Comparison of ENCODE assay signal across 25 cellular contexts in genomic region chr5:75002271-75002670, GRCh38.
"Had no signal": no experiment of that assay in that cellular context is flagged by ENCODE, and none has a peak within 500 bp of the region (broad histone marks: within the 10 kb centered on the region; RNA-seq: fewer than 3 reads in every experiment).

No MANE protein-coding gene starts in this region.

- H3K27ac ChIP-seq: colonic mucosa, epithelial cell of prostate, foreskin keratinocyte, gastroesophageal sphincter, heart right ventricle, left ventricle myocardium inferior, lower lobe of right lung had no signal

- H3K4me1 ChIP-seq: colonic mucosa, foreskin keratinocyte, gastroesophageal sphincter, heart right ventricle, left ventricle myocardium inferior, lower lobe of right lung had no signal

- DNase-seq: colonic mucosa; cortex of kidney; effector CD8-positive, alpha-beta T cell; effector memory CD8-positive, alpha-beta T cell; endodermal cell; erythroblast; foreskin keratinocyte; head of caudate nucleus; heart right ventricle; hippocampal formation; left cardiac atrium; left ventricle myocardium inferior; lower lobe of right lung; mesenchymal stem cell; mucosa of descending colon; naive B cell had no signal

- FAIRE-seq: endometrium, frontal cortex, islet of Langerhans, keratinocyte had no signal

- H3K27me3 Mint-ChIP-seq: dendritic cell treated with granulocyte-macrophage colony-stimulating factor and Interleukin-4, amounts not matched to agents 40 ng/mL and 50 ng/mL, for 4 days had no signal

- H3K27ac Mint-ChIP-seq: dendritic cell treated with granulocyte-macrophage colony-stimulating factor and Interleukin-4, amounts not matched to agents 40 ng/mL and 50 ng/mL, for 4 days; effector memory CD8-positive, alpha-beta T cell; endodermal cell; mesothelial cell of epicardium had no signal

- H3K27me3 ChIP-seq: colonic mucosa, foreskin keratinocyte, gastroesophageal sphincter had no signal

- H3K4me1 Mint-ChIP-seq: endodermal cell, naive B cell had no signal

- H3K4me3 Mint-ChIP-seq: dendritic cell treated with granulocyte-macrophage colony-stimulating factor and Interleukin-4, amounts not matched to agents 40 ng/mL and 50 ng/mL, for 4 days; effector memory CD8-positive, alpha-beta T cell; endodermal cell; mesothelial cell of epicardium; naive B cell had no signal

- H3K4me3 ChIP-seq: colonic mucosa, gastroesophageal sphincter, heart right ventricle, left ventricle myocardium inferior, lower lobe of right lung, mucosa of descending colon had no signal

- H3K36me3 ChIP-seq: colonic mucosa, gastroesophageal sphincter, heart right ventricle, left ventricle myocardium inferior, lower lobe of right lung had no signal

- H3K9me3 ChIP-seq: colonic mucosa had no signal

- ATAC-seq: effector memory CD8-positive, alpha-beta T cell; esophagus mucosa; foreskin keratinocyte; gastroesophageal sphincter; heart right ventricle; left cardiac atrium; lower lobe of right lung; mucosa of descending colon had no signal
